ENCODE assay signal across 8 cellular contexts in the genomic region with DNA sequence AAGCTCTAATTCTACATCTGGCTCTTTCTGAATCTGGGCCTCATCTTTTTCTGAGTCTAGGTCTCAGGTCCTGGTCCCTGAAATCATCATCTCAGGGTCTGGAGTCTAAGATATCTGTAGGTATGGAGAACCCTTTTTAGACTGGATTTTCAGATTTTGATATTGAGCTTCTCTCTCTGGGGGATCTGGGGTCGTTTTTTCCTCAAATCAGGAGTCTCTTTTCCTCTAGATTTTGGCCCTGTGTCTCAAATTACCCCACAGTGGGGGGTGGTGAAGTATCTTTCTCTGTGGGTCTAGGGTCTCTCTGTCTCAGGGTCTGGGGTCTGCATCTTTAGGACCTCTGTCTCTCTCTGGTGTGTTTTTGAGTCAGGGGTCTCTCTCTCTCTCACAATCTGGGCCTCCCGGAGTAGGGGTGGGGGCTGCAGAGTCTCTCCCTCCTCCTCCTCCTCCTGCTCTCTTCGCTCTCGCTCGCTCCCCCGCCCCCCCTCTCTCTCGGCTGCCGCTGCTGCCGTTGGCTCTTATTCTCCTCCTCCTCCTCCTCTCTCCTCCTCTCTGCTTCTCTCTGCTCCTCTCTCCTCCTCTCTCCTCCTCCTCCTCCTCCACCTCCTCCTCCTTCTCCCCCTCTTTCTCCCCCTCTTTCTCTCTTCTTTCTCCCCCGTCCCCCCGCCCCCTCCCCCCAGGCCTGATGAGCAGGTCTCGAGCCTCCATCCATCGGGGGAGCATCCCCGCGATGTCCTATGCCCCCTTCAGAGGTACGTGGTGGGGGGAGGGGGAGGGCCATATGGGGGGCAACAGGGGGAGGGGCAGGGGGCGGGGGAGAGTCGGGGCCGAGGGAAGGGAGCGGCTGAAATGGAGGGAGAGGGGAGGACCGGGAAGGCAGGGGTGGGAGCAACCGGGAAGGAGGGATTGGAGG. TPM values are rescaled to one million over a fixed set of nuclear protein-coding genes. Genes with fewer than 3 reads are reported as not detected.
DNase-seq lines count a peak whose midpoint lies in the region; ATAC-seq and TF ChIP-seq lines count a peak whose summit lies in the region.

A gene (plus strand): TSS at position 486 of the 913 bp plus-strand sequence. CDS start 200 bp downstream, at position 686.

- H3K9me3 ChIP-seq in Caco-2 (no peaks in the 10 kb centered on the region), right atrium auricular region (no peaks in the 10 kb centered on the region)

- H3K4me3 Mint-ChIP-seq in Caco-2 (ENCODE audit: unreplicated experiment) = peak within 1 kb of the TSS; percentile 90

- H3K4me1 Mint-ChIP-seq in Caco-2 (ENCODE audit: low read depth, unreplicated experiment) = peaks cover 17% of the 10 kb centered on the region

- peak within 1 kb of the TSS; percentile 99 for H3K27ac Mint-ChIP-seq in Caco-2 (ENCODE audit: unreplicated experiment)

- H3K27me3 ChIP-seq in Caco-2 (replicated peaks; ENCODE audit: control insufficient read depth, insufficient read depth, low read length) (no peaks in the 10 kb centered on the region), right atrium auricular region (no peaks in the 10 kb centered on the region)

- TF ChIP-seq CTCF in Caco-2 (IDR thresholded peaks at IDR 0.05; ENCODE audit: insufficient read depth in 1 of 2, low read depth in 1 of 2, low read length in 1 of 2, severe bottlenecking in 1 of 2, unreplicated experiment in 1 of 2) = no peak
- TF ChIP-seq CTCF in right atrium auricular region (IDR thresholded peaks at IDR 0.05) = no peak

- intact Hi-C loops in Caco-2 (cut with micrococcal nuclease; ENCODE audit: unreplicated experiment) = loop anchor here (2.0 kb wide), 1 partner anchor 29 kb away; a partner anchor contains a TSS

- H3K4me1 ChIP-seq in Caco-2 = peaks cover 21% of the 10 kb centered on the region
- H3K4me1 ChIP-seq in right atrium auricular region = peaks cover 0 to 48% of the 10 kb centered on the region in 2 donors

- BruUV-seq in Caco-2 (replicated peaks; lab: Mats Ljungman, UMichigan) = no TSS peak

- 3 to 7% (median 5%) methylated on average over 19 to 22 of the region's 22 CpGs for WGBS in adipose tissue, 3 donors

- CTCF ChIA-PET in Caco-2 (lab: Charles Lee) = no interaction called here

- H3K27me3 Mint-ChIP-seq in Caco-2 (ENCODE audit: insufficient read depth, unreplicated experiment) = peaks cover 7% of the 10 kb centered on the region

- DNase-seq in Caco-2 = no peak
- peak; percentile 19 for DNase-seq in NCI-H526 treated with DMSO at 0.1 percent for 48 hours (lab: John Stamatoyannopoulos, UW)
- DNase-seq in right atrium auricular region (ENCODE audit: low spot score) = no peak
- peak; percentile 74 for DNase-seq in retina
- DNase-seq in NCI-H128 (lab: John Stamatoyannopoulos, UW; ENCODE audit: unreplicated experiment) = no peak
- no peak for DNase-seq in globus pallidus (ENCODE audit: low spot score)

- H3K27ac ChIP-seq in adipose tissue (ENCODE audit: low read depth, low read length) (peak within 1 kb of the TSS; percentile 19), right atrium auricular region (peak within 1 kb of the TSS; percentile 96 to 97)

- ATAC-seq in GM18907 (IDR thresholded peaks at IDR 0.05; ENCODE audit: unreplicated experiment) = no peak

- no peaks in the 10 kb centered on the region for H3K9me3 Mint-ChIP-seq in Caco-2 (ENCODE audit: unreplicated experiment)

- peaks cover 28% of the 10 kb centered on the region for H3K36me3 Mint-ChIP-seq in Caco-2 (ENCODE audit: insufficient read depth, unreplicated experiment)

- H3K36me3 ChIP-seq in Caco-2 (ENCODE audit: control insufficient read depth, insufficient read depth, low read length) (peaks cover 4% of the 10 kb centered on the region), right atrium auricular region (peaks cover 13% of the 10 kb centered on the region)

- no peak within 1 kb of the TSS for H3K4me3 ChIP-seq in Caco-2 (ENCODE audit: low read depth, low read length)
- H3K4me3 ChIP-seq in right atrium auricular region = peak within 1 kb of the TSS; percentile 33 to 47

- POLR2A ChIA-PET in Caco-2 (lab: Charles Lee) = no interaction called here

RNA-seq across cellular contexts. Expression of the gene that starts here (rescaled TPM):
- total RNA-seq in Caco-2 (2022) (17.1 and 18.3 TPM in 2 replicates), right atrium auricular region (10 to 100 TPM in 1 of 2 donors, 1 to 10 TPM in 1; 3.6 to 10.1 TPM)
- 10 to 100 TPM in 1 of 3 donors, 1 to 10 TPM in 2; 4.2 to 16.1 (median 7.2) TPM for polyA plus RNA-seq in adipose tissue

Comparison
In these comparisons a context has a peak if more than half of its experiments do, and no peak if none do; other contexts are left out.
1. DNase-seq: peak in NCI-H526 treated with DMSO at 0.1 percent for 48 hours (single experiment) and retina (single experiment); none in Caco-2 (0 of 2), right atrium auricular region (single experiment), NCI-H128 (single experiment) and globus pallidus (single experiment).